Comparison of ENCODE assay signal across 16 cellular contexts in genomic region chr4:57374866-57375595, GRCh38.
"Had no signal": no experiment of that assay in that cellular context is flagged by ENCODE, and none has a peak within 500 bp of the region (broad histone marks: within the 10 kb centered on the region; RNA-seq: fewer than 3 reads in every experiment).

No MANE protein-coding gene starts in this region.

- ATAC-seq: gastroesophageal sphincter; heart right ventricle; left lung; mucosa of descending colon; naive thymus-derived CD8-positive, alpha-beta T cell; stimulated activated effector memory CD8-positive, alpha-beta T cell treated with anti-CD3 and anti-CD28 coated beads, Interleukin-12 subunit alpha, Interleukin-12 subunit beta, amount 100 ng/mL, for 72 hours had no signal

- H3K79me2 ChIP-seq: parathyroid adenoma had no signal

- H3K9me3 ChIP-seq: gastroesophageal sphincter, left lung, mucosa of descending colon, thoracic aorta had no signal

- H3K27ac ChIP-seq: cardiac muscle cell, gastroesophageal sphincter, heart right ventricle, left lung, parathyroid adenoma, thoracic aorta had no signal

- H3K27me3 ChIP-seq: cardiac muscle cell, gastroesophageal sphincter, heart right ventricle, left lung had no signal

- H3K4me1 ChIP-seq: gastroesophageal sphincter, left lung, parathyroid adenoma had no signal

- H3K9ac ChIP-seq: parathyroid adenoma had no signal

- H2AFZ ChIP-seq: parathyroid adenoma had no signal

- H3K4me3 ChIP-seq: cardiac muscle cell, gastroesophageal sphincter, heart right ventricle, left lung, mucosa of descending colon, thoracic aorta had no signal

- DNase-seq: activated CD4-positive, alpha-beta T cell treated with anti-CD3 and anti-CD28 coated beads, Interleukin-2, amount 50 U/mL, for 1 hour; activated CD8-positive, alpha-beta memory T cell treated with anti-CD3 and anti-CD28 coated beads for 24 hours; activated naive CD8-positive, alpha-beta T cell treated with anti-CD3 and anti-CD28 coated beads, Interleukin-2, amount 10 ng/mL, durations not matched to agents 7 days and 5 days; anterior cingulate cortex; erythroblast; heart right ventricle; islet precursor cell; left lung; mucosa of descending colon; naive thymus-derived CD8-positive, alpha-beta T cell; stimulated activated CD4-positive, alpha-beta T cell treated with anti-CD3 and anti-CD28 coated beads, Interleukin-12 subunit alpha, Interleukin-12 subunit beta, amount 100 ng/mL, for 4 hours had no signal

- H3K36me3 ChIP-seq: cardiac muscle cell, gastroesophageal sphincter, heart right ventricle, left lung, thoracic aorta had no signal
